Comparison of ENCODE assay signal across 8 cellular contexts in the genomic region with DNA sequence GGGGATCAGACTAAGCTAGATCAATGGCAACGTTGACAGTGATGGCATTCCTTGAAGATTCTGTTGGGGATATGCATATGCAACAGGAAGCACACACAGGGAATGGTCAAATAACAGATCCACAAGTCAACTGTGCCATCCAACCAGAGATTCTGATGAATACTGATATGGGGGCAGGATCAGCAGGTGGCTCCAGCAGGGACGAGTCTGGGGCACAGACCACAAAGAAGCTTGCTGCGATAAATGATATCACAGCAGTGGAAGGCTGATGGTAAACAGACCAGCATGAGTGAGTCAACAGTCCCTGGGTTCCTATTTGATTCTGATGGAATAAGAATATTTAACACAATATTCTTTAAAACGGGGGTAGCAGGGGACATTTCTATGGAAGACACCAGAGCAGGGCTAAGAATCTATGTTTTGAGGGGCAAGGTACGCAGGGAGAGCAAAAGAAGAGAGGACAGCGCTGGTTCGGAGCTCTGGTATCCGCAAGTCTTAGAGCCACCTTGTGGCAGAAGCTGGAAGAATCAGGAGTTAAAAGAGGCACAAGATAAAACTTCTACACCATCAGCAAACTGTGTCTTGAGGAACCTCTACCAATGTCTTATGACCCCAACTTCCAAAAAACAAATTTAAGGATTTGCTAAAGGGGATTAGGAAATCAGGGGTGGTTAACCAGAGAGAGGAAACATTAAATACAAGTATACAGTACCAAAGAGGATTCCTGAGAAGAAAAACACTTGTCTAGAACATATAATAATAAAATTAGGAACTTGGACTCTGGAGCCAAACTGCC. TPM values are rescaled to one million over a fixed set of nuclear protein-coding genes. Genes with fewer than 3 reads are reported as not detected.
DNase-seq lines count a peak whose midpoint lies in the region; ATAC-seq and TF ChIP-seq lines count a peak whose summit lies in the region.
"Not testable (repeated sequence)": the region's sequence is repeated elsewhere in the genome, so short reads cannot be mapped to it uniquely, and the experiment has no call there.

No MANE protein-coding gene starts in this region.

- H3K4me1 ChIP-seq in SK-N-SH (ENCODE audit: control insufficient read depth in 1 of 2, insufficient read depth in 2 of 2, low read depth in 1 of 2, low read length in 1 of 2); mesendoderm (ENCODE audit: control insufficient read depth, low read depth, low read length): not testable (repeated sequence)

- H3K4me2 ChIP-seq in SK-N-SH: peak overlapping the region; percentile 70
- not testable (repeated sequence) for H3K4me2 ChIP-seq in mesendoderm (ENCODE audit: low read length)

- not testable (repeated sequence) for H3K27ac ChIP-seq in C4-2B; mesendoderm (ENCODE audit: low read depth, low read length)
- peak overlapping the region in 1 of 2 experiments; percentile 57; a peak in 2 of 4 replicates for H3K27ac ChIP-seq in SK-N-SH (ENCODE audit: low read depth in 2 of 2, low read length in 1 of 2)

- H3K9me2 ChIP-seq in SK-N-SH: not testable (repeated sequence)

- ATAC-seq in GM19397 (IDR thresholded peaks at IDR 0.05; ENCODE audit: unreplicated experiment) (peak; percentile 42), esophagus mucosa (peak; percentile 27)

- H4K5ac ChIP-seq in mesendoderm (ENCODE audit: low read length): not testable (repeated sequence)

- TF ChIP-seq CTCF in C4-2B (conservative IDR thresholded peaks at IDR 0.05) (peak; percentile 78), SK-N-SH (IDR thresholded peaks at IDR 0.05) (peak; percentile 58)

- not testable (repeated sequence) for H3K27me3 Mint-ChIP-seq in activated T-helper 2 cell treated with anti-CD3 and anti-CD28 coated beads, Interferon-gamma antibody, Interleukin-2, Interleukin-4, amounts not matched to agents 10 μg/mL and 5 μg/mL and 100 μg/mL, durations not matched to agents 14 hours and 24 hours and 36 hours (ENCODE audit: low read depth)

- not testable (repeated sequence) for H3K27me3 ChIP-seq in SK-N-SH (ENCODE audit: insufficient read depth); mesendoderm (ENCODE audit: insufficient read depth, low read length, poor library complexity)

- H3K56ac ChIP-seq in mesendoderm (ENCODE audit: low read length): not testable (repeated sequence)

- peak overlapping the region in 1 of 2 experiments; percentile 37; a peak in 2 of 4 replicates for H3K4me3 ChIP-seq in SK-N-SH (ENCODE audit: low read depth in 2 of 2, low read length in 1 of 2)
- not testable (repeated sequence) for H3K4me3 ChIP-seq in mesendoderm (ENCODE audit: low read length)

- not testable (repeated sequence) for H3K27ac Mint-ChIP-seq in activated T-helper 2 cell treated with anti-CD3 and anti-CD28 coated beads, Interferon-gamma antibody, Interleukin-2, Interleukin-4, amounts not matched to agents 10 μg/mL and 5 μg/mL and 100 μg/mL, durations not matched to agents 14 hours and 24 hours and 36 hours

- H2BK15ac ChIP-seq in mesendoderm (replicated peaks; ENCODE audit: low read depth): not testable (repeated sequence)

- H3K4me3 Mint-ChIP-seq in activated T-helper 2 cell treated with anti-CD3 and anti-CD28 coated beads, Interferon-gamma antibody, Interleukin-2, Interleukin-4, amounts not matched to agents 10 μg/mL and 5 μg/mL and 100 μg/mL, durations not matched to agents 14 hours and 24 hours and 36 hours (ENCODE audit: low read depth): peak overlapping the region; percentile 45

- DNase-seq in SK-N-SH (peak; percentile 63), mesendoderm (peak; percentile 52)
- not testable (repeated sequence) for DNase-seq in activated T-helper 2 cell treated with anti-CD3 and anti-CD28 coated beads, Interferon-gamma antibody, Interleukin-2, Interleukin-4, amounts not matched to agents 10 μg/mL and 5 μg/mL and 100 μg/mL, durations not matched to agents 14 hours and 24 hours and 36 hours (ENCODE audit: low spot score)
- DNase-seq in stimulated activated CD8-positive, alpha-beta memory T cell treated with anti-CD3 and anti-CD28 coated beads, Interleukin-12 subunit alpha, Interleukin-12 subunit beta, amount 100 ng/mL, for 1 hour (ENCODE audit: low read depth): peak; percentile 15

- H2BK120ac ChIP-seq in mesendoderm (ENCODE audit: low read depth, low read length): not testable (repeated sequence)

- not testable (repeated sequence) for H3K23ac ChIP-seq in mesendoderm (ENCODE audit: low read length)

- not testable (repeated sequence) for H2AK5ac ChIP-seq in mesendoderm (ENCODE audit: low read length)

- H3K79me2 ChIP-seq in SK-N-SH (ENCODE audit: insufficient read depth); mesendoderm (ENCODE audit: control insufficient read depth, insufficient read depth, low read length): not testable (repeated sequence)

- not testable (repeated sequence) for TF ChIP-seq EP300 in Ishikawa (IDR thresholded peaks at IDR 0.05; ENCODE audit: borderline replicate concordance); SK-N-SH (IDR thresholded peaks at IDR 0.05; ENCODE audit: borderline replicate concordance in 1 of 2, low read depth in 1 of 2, low read length in 1 of 2)

- H4K20me1 ChIP-seq in SK-N-SH (ENCODE audit: insufficient read depth): not testable (repeated sequence)

- peaks cover 16% of the 10 kb centered on the region for H3K4me1 Mint-ChIP-seq in activated T-helper 2 cell treated with anti-CD3 and anti-CD28 coated beads, Interferon-gamma antibody, Interleukin-2, Interleukin-4, amounts not matched to agents 10 μg/mL and 5 μg/mL and 100 μg/mL, durations not matched to agents 14 hours and 24 hours and 36 hours (ENCODE audit: low read depth)

- H2BK5ac ChIP-seq in mesendoderm (ENCODE audit: low read length): not testable (repeated sequence)

- not testable (repeated sequence) for H3K36me3 ChIP-seq in SK-N-SH (replicated peaks in 1 of 2; ENCODE audit: control insufficient read depth in 1 of 2, insufficient read depth in 2 of 2, low read length in 1 of 2); mesendoderm (ENCODE audit: control insufficient read depth, insufficient read depth, low read length)

- H3K9ac ChIP-seq in SK-N-SH; mesendoderm (ENCODE audit: low read length): not testable (repeated sequence)

- CTCF ChIA-PET in SK-N-SH (lab: Yijun Ruan, JAX): interaction anchor here (0.6 to 3.4 kb wide), 20 partner anchors 12 to 471 kb away, joined by 3 to 41 read pairs (median 3); a partner anchor contains a TSS

- not testable (repeated sequence) for H3K79me1 ChIP-seq in mesendoderm (ENCODE audit: low read length)

- not testable (repeated sequence) for H3K18ac ChIP-seq in mesendoderm (ENCODE audit: low read length)

- not testable (repeated sequence) for H3K9me3 Mint-ChIP-seq in activated T-helper 2 cell treated with anti-CD3 and anti-CD28 coated beads, Interferon-gamma antibody, Interleukin-2, Interleukin-4, amounts not matched to agents 10 μg/mL and 5 μg/mL and 100 μg/mL, durations not matched to agents 14 hours and 24 hours and 36 hours

- not testable (repeated sequence) for H3K4ac ChIP-seq in mesendoderm (ENCODE audit: low read depth, low read length)

- POLR2A ChIA-PET in SK-N-SH (lab: Yijun Ruan, JAX): not testable (repeated sequence)

- H3K36me3 Mint-ChIP-seq in activated T-helper 2 cell treated with anti-CD3 and anti-CD28 coated beads, Interferon-gamma antibody, Interleukin-2, Interleukin-4, amounts not matched to agents 10 μg/mL and 5 μg/mL and 100 μg/mL, durations not matched to agents 14 hours and 24 hours and 36 hours (ENCODE audit: low read depth): not testable (repeated sequence)

- not testable (repeated sequence) for H3F3A ChIP-seq in SK-N-SH (replicated peaks; ENCODE audit: insufficient read depth)

- not testable (repeated sequence) for H4K8ac ChIP-seq in mesendoderm (ENCODE audit: low read depth, low read length)

- 11% methylated on average over 8 of the region's 8 CpGs for WGBS in SK-N-SH (ENCODE audit: low lambda C conversion rate)
- no CpG with 5 or more reads among the region's 8 CpGs for WGBS in mesendoderm (ENCODE audit: extremely low coverage, insufficient coverage, low lambda C conversion rate)

- H2AFZ ChIP-seq in SK-N-SH (ENCODE audit: low read depth): peak overlapping the region; percentile 46; the same call in 1 of the 2 replicates

- TF ChIP-seq RAD21 in Ishikawa (IDR thresholded peaks at IDR 0.05; ENCODE audit: low read depth): peak; percentile 47; the same call in 1 of the 2 replicates
- peak; percentile 37; the same call in 1 of the 2 replicates for TF ChIP-seq RAD21 in SK-N-SH (IDR thresholded peaks at IDR 0.05; ENCODE audit: low read length)

- intact Hi-C loops in activated T-helper 2 cell treated with anti-CD3 and anti-CD28 coated beads, Interferon-gamma antibody, Interleukin-2, Interleukin-4, amounts not matched to agents 10 μg/mL and 5 μg/mL and 100 μg/mL, durations not matched to agents 14 hours and 24 hours and 36 hours (cut with micrococcal nuclease): loop anchor here (1.0 kb wide), 1 partner anchor 22 kb away; no protein-coding TSS in a partner anchor

- H3K9me3 ChIP-seq in SK-N-SH: not testable (repeated sequence)

TF ChIP-seq in SK-N-SH, 30 proteins besides CTCF, POLR2A, EP300 and RAD21:
- TF ChIP-seq RCOR1 (IDR thresholded peaks at IDR 0.05; ENCODE audit: low read length) (0 out of 2 replicates have a peak, but pooled peaks have one; percentile 25), GATA2 (CRISPR knock-in tag; IDR thresholded peaks at IDR 0.05) (peak; percentile 53; the same call in 1 of the 2 replicates), MXI1 (IDR thresholded peaks at IDR 0.05; ENCODE audit: low read depth, low read length) (peak; percentile 32; the same call in 1 of the 2 replicates), SMC3 (IDR thresholded peaks at IDR 0.05; ENCODE audit: low read depth, low read length) (peak; percentile 34), FOXJ3 (CRISPR knock-in tag; IDR thresholded peaks at IDR 0.05) (0 out of 2 replicates have a peak, but pooled peaks have one; percentile 37)
TF ChIP-seq in SK-N-SH: peak in this region for 5; not testable (repeated sequence) for 25.

RNA-seq across cellular contexts. Expression of a gene that starts 25.3 kb away (rescaled TPM):
- polyA plus RNA-seq in SK-N-SH (2012; rRNA removed): 18.1 and 25.9 TPM in 2 replicates
- polyA plus RNA-seq in SK-N-SH (2012; cell fraction: cytosol; rRNA removed): 27.7 and 30.0 TPM in 2 replicates
- 6.1 and 18.3 TPM in 2 replicates for polyA plus RNA-seq in SK-N-SH (2012; cell fraction: nucleus; rRNA removed)
- 40.6 and 40.9 TPM in 2 replicates for total RNA-seq in activated T-helper 2 cell treated with anti-CD3 and anti-CD28 coated beads, Interferon-gamma antibody, Interleukin-2, Interleukin-4, amounts not matched to agents 10 μg/mL and 5 μg/mL and 100 μg/mL, durations not matched to agents 14 hours and 24 hours and 36 hours
- 19.8 TPM for total RNA-seq in esophagus mucosa
- 10.2 TPM for polyA plus RNA-seq in mesendoderm (2013, experiment 1 of 2)
- 9.4 TPM for polyA plus RNA-seq in mesendoderm (2013, experiment 2 of 2)
